In the genomic region with DNA sequence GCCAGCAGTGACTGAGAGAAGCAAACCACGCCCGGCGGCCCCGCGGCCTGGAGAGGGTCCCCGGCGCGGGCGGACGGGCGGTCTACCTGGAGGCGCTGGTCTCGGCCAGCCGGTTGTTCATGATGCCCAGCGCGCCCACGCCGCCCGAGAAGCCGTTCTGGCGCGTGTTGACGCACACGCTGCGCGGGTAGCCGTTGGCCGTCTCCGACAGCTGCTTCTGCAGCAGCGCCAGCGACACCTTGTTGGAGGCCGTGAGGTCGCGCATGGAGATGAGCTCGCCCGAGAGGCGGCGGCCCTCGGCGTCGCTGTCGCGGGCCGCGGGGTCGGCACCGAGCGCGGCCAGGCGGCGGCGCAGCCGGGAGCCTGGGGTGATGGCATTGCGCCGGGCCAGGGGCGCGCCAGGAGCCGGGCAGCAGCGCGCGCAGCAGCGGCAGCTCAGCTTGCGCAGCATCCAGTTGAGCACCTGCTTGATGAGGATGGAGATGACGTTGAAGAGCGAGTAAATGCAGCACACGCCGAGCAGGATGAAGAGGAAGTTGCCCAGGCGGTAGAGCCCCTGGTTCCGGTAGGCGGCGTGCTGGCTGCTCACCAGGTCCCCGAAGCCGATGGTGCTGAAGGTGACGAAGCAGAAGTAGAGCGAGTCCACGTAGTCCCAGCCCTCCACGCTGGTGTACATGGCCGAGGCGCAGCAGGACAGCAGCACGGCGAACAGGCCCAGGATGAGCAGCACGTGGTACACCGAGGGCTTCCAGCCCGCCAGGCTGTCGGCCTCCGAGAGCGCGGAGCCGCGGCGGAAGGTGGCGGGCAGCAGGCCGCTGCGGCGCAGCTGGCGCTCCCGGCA, we compare ENCODE assay signal across 1 cellular context.
TF ChIP-seq lines count a peak whose summit lies in the region.

No MANE protein-coding gene starts in this region.

TF ChIP-seq in GM12878, 131 proteins besides CTCF, POLR2A, EP300 and RAD21 (continued from another document and continues in another):
- TF ChIP-seq, protein P1, sequence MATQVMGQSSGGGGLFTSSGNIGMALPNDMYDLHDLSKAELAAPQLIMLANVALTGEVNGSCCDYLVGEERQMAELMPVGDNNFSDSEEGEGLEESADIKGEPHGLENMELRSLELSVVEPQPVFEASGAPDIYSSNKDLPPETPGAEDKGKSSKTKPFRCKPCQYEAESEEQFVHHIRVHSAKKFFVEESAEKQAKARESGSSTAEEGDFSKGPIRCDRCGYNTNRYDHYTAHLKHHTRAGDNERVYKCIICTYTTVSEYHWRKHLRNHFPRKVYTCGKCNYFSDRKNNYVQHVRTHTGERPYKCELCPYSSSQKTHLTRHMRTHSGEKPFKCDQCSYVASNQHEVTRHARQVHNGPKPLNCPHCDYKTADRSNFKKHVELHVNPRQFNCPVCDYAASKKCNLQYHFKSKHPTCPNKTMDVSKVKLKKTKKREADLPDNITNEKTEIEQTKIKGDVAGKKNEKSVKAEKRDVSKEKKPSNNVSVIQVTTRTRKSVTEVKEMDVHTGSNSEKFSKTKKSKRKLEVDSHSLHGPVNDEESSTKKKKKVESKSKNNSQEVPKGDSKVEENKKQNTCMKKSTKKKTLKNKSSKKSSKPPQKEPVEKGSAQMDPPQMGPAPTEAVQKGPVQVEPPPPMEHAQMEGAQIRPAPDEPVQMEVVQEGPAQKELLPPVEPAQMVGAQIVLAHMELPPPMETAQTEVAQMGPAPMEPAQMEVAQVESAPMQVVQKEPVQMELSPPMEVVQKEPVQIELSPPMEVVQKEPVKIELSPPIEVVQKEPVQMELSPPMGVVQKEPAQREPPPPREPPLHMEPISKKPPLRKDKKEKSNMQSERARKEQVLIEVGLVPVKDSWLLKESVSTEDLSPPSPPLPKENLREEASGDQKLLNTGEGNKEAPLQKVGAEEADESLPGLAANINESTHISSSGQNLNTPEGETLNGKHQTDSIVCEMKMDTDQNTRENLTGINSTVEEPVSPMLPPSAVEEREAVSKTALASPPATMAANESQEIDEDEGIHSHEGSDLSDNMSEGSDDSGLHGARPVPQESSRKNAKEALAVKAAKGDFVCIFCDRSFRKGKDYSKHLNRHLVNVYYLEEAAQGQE (IDR thresholded peaks at IDR 0.05; ENCODE audit: low read depth, low read length), result 0 out of 2 replicates have a peak, but pooled peaks have one; percentile 34
- TF ChIP-seq STAT3 (IDR thresholded peaks at IDR 0.05; ENCODE audit: low read depth, low read length) (no peak), CHD2 (IDR thresholded peaks at IDR 0.05; ENCODE audit: borderline replicate concordance, low read depth, low read length) (no peak), HCFC1 (IDR thresholded peaks at IDR 0.05; ENCODE audit: low read length) (no peak), CBX3 (IDR thresholded peaks at IDR 0.05; ENCODE audit: borderline replicate concordance, low read depth) (no peak), ZNF207 (IDR thresholded peaks at IDR 0.05; ENCODE audit: borderline replicate concordance) (no peak), MEF2A (IDR thresholded peaks at IDR 0.05; ENCODE audit: insufficient read depth, low read depth, low read length) (no peak), FOS (IDR thresholded peaks at IDR 0.05; ENCODE audit: borderline replicate concordance, extremely low read depth, insufficient read length) (no peak), PML (IDR thresholded peaks at IDR 0.05; ENCODE audit: low read length) (no peak), FOXM1 (IDR thresholded peaks at IDR 0.05; ENCODE audit: low read depth, low read length) (no peak), CREM (IDR thresholded peaks at IDR 0.05; ENCODE audit: low read depth) (peak; percentile 61), RELA (IDR thresholded peaks at IDR 0.05; ENCODE audit: borderline replicate concordance, partially characterized antibody) (peak; percentile 2), NR2F1 (conservative IDR thresholded peaks at IDR 0.05) (peak; percentile 64; the same call in 1 of the 2 replicates), HDAC2 (IDR thresholded peaks at IDR 0.05) (0 out of 2 replicates have a peak, but pooled peaks have one; percentile 79), SIX5 (IDR thresholded peaks at IDR 0.05; ENCODE audit: low read depth, low read length, severe bottlenecking) (no peak), ZNF384 (IDR thresholded peaks at IDR 0.05; ENCODE audit: borderline replicate concordance, low read depth, low read length) (no peak), NFXL1 (IDR thresholded peaks at IDR 0.05; ENCODE audit: borderline replicate concordance) (no peak), EGR1 (IDR thresholded peaks at IDR 0.05; ENCODE audit: borderline replicate concordance in 1 of 2, low read depth in 2 of 2, low read length in 2 of 2) (no peak), CBFB (IDR thresholded peaks at IDR 0.05; ENCODE audit: low read depth) (no peak), BRCA1 (IDR thresholded peaks at IDR 0.05; ENCODE audit: low read depth, low read length) (no peak), TAF1 (IDR thresholded peaks at IDR 0.05; ENCODE audit: borderline replicate concordance, low read depth, low read length) (no peak), DPF2 (IDR thresholded peaks at IDR 0.05) (peak; percentile 54; the same call in 1 of the 2 replicates), RB1 (IDR thresholded peaks at IDR 0.05; ENCODE audit: borderline replicate concordance) (0 out of 2 replicates have a peak, but pooled peaks have one; percentile 69), ZNF24 (IDR thresholded peaks at IDR 0.05) (no peak), TARDBP (IDR thresholded peaks at IDR 0.05; ENCODE audit: borderline replicate concordance) (peak; percentile 48; the same call in 1 of the 2 replicates), BHLHE40 (IDR thresholded peaks at IDR 0.05; ENCODE audit: borderline replicate concordance in 1 of 2, low read depth in 2 of 2, low read length in 1 of 2) (peak in 1 of 2 experiments; percentile 37; a peak in 1 of 4 replicates), RBBP5 (conservative IDR thresholded peaks at IDR 0.05) (no peak), TBL1XR1 (IDR thresholded peaks at IDR 0.05; ENCODE audit: low read depth, low read length) (no peak)
- TF ChIP-seq, protein P2, sequence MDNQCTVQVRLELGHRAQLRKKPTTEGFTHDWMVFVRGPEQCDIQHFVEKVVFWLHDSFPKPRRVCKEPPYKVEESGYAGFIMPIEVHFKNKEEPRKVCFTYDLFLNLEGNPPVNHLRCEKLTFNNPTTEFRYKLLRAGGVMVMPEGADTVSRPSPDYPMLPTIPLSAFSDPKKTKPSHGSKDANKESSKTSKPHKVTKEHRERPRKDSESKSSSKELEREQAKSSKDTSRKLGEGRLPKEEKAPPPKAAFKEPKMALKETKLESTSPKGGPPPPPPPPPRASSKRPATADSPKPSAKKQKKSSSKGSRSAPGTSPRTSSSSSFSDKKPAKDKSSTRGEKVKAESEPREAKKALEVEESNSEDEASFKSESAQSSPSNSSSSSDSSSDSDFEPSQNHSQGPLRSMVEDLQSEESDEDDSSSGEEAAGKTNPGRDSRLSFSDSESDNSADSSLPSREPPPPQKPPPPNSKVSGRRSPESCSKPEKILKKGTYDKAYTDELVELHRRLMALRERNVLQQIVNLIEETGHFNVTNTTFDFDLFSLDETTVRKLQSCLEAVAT (IDR thresholded peaks at IDR 0.05), result no peak
- TF ChIP-seq, protein P3, sequence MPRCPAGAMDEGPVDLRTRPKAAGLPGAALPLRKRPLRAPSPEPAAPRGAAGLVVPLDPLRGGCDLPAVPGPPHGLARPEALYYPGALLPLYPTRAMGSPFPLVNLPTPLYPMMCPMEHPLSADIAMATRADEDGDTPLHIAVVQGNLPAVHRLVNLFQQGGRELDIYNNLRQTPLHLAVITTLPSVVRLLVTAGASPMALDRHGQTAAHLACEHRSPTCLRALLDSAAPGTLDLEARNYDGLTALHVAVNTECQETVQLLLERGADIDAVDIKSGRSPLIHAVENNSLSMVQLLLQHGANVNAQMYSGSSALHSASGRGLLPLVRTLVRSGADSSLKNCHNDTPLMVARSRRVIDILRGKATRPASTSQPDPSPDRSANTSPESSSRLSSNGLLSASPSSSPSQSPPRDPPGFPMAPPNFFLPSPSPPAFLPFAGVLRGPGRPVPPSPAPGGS (IDR thresholded peaks at IDR 0.05; ENCODE audit: borderline replicate concordance, insufficient read depth, low read depth, low read length, poor library complexity, severe bottlenecking), result no peak
- TF ChIP-seq, protein P4, sequence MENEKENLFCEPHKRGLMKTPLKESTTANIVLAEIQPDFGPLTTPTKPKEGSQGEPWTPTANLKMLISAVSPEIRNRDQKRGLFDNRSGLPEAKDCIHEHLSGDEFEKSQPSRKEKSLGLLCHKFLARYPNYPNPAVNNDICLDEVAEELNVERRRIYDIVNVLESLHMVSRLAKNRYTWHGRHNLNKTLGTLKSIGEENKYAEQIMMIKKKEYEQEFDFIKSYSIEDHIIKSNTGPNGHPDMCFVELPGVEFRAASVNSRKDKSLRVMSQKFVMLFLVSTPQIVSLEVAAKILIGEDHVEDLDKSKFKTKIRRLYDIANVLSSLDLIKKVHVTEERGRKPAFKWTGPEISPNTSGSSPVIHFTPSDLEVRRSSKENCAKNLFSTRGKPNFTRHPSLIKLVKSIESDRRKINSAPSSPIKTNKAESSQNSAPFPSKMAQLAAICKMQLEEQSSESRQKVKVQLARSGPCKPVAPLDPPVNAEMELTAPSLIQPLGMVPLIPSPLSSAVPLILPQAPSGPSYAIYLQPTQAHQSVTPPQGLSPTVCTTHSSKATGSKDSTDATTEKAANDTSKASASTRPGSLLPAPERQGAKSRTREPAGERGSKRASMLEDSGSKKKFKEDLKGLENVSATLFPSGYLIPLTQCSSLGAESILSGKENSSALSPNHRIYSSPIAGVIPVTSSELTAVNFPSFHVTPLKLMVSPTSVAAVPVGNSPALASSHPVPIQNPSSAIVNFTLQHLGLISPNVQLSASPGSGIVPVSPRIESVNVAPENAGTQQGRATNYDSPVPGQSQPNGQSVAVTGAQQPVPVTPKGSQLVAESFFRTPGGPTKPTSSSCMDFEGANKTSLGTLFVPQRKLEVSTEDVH (IDR thresholded peaks at IDR 0.05; ENCODE audit: low read depth, partially characterized antibody), result no peak
- TF ChIP-seq, protein P5, sequence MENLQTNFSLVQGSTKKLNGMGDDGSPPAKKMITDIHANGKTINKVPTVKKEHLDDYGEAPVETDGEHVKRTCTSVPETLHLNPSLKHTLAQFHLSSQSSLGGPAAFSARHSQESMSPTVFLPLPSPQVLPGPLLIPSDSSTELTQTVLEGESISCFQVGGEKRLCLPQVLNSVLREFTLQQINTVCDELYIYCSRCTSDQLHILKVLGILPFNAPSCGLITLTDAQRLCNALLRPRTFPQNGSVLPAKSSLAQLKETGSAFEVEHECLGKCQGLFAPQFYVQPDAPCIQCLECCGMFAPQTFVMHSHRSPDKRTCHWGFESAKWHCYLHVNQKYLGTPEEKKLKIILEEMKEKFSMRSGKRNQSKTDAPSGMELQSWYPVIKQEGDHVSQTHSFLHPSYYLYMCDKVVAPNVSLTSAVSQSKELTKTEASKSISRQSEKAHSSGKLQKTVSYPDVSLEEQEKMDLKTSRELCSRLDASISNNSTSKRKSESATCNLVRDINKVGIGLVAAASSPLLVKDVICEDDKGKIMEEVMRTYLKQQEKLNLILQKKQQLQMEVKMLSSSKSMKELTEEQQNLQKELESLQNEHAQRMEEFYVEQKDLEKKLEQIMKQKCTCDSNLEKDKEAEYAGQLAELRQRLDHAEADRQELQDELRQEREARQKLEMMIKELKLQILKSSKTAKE (IDR thresholded peaks at IDR 0.05; ENCODE audit: low read depth, poor library complexity, severe bottlenecking), result no peak
- TF ChIP-seq, protein P6, sequence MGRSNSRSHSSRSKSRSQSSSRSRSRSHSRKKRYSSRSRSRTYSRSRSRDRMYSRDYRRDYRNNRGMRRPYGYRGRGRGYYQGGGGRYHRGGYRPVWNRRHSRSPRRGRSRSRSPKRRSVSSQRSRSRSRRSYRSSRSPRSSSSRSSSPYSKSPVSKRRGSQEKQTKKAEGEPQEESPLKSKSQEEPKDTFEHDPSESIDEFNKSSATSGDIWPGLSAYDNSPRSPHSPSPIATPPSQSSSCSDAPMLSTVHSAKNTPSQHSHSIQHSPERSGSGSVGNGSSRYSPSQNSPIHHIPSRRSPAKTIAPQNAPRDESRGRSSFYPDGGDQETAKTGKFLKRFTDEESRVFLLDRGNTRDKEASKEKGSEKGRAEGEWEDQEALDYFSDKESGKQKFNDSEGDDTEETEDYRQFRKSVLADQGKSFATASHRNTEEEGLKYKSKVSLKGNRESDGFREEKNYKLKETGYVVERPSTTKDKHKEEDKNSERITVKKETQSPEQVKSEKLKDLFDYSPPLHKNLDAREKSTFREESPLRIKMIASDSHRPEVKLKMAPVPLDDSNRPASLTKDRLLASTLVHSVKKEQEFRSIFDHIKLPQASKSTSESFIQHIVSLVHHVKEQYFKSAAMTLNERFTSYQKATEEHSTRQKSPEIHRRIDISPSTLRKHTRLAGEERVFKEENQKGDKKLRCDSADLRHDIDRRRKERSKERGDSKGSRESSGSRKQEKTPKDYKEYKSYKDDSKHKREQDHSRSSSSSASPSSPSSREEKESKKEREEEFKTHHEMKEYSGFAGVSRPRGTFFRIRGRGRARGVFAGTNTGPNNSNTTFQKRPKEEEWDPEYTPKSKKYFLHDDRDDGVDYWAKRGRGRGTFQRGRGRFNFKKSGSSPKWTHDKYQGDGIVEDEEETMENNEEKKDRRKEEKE (IDR thresholded peaks at IDR 0.05), result no peak
- TF ChIP-seq, protein P7, sequence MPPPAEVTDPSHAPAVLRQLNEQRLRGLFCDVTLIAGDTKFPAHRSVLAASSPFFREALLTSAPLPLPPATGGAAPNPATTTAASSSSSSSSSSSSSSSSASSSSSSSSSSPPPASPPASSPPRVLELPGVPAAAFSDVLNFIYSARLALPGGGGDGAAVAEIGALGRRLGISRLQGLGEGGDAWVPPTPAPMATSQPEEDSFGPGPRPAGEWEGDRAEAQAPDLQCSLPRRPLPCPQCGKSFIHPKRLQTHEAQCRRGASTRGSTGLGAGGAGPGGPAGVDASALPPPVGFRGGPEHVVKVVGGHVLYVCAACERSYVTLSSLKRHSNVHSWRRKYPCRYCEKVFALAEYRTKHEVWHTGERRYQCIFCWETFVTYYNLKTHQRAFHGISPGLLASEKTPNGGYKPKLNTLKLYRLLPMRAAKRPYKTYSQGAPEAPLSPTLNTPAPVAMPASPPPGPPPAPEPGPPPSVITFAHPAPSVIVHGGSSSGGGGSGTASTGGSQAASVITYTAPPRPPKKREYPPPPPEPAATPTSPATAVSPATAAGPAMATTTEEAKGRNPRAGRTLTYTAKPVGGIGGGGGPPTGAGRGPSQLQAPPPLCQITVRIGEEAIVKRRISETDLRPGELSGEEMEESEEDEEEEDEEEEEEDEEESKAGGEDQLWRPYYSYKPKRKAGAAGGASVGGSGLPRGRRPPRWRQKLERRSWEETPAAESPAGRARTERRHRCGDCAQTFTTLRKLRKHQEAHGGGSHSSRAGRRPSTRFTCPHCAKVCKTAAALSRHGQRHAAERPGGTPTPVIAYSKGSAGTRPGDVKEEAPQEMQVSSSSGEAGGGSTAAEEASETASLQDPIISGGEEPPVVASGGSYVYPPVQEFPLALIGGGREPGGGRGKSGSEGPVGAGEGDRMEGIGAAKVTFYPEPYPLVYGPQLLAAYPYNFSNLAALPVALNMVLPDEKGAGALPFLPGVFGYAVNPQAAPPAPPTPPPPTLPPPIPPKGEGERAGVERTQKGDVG (CRISPR knock-in tag; IDR thresholded peaks at IDR 0.05), result no peak
- TF ChIP-seq, protein P8, sequence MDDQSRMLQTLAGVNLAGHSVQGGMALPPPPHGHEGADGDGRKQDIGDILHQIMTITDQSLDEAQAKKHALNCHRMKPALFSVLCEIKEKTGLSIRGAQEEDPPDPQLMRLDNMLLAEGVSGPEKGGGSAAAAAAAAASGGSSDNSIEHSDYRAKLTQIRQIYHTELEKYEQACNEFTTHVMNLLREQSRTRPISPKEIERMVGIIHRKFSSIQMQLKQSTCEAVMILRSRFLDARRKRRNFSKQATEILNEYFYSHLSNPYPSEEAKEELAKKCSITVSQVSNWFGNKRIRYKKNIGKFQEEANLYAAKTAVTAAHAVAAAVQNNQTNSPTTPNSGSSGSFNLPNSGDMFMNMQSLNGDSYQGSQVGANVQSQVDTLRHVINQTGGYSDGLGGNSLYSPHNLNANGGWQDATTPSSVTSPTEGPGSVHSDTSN (IDR thresholded peaks at IDR 0.05; ENCODE audit: insufficient replicate concordance, low read depth, low read length), result no peak
